Comparison of ENCODE assay signal across 1 cellular context in the genomic region with DNA sequence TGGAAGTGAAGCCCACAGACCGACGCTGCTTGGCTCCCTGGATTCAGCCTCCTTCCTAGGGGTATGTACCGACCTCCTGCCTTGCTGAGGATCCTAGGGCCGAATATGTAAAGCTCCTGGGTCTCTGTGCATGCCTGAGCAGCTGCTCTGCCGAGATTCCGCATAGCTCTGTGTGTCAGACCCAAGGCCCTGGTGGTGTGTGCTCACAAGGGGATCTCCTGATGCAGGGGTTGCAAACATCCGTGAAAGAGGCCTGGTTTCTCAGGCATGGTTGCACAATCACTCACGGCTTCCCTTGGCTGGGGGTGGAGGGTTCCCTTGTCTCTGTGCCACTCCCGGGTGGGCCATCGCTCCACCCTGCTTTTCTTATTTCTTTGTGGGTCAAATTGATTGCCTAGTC.
TF ChIP-seq lines count a peak whose summit lies in the region.

No MANE protein-coding gene starts in this region.

TF ChIP-seq in HEK293, 187 proteins besides CTCF, POLR2A, EP300 and RAD21 (continued from another document):
- TF ChIP-seq, protein P1, sequence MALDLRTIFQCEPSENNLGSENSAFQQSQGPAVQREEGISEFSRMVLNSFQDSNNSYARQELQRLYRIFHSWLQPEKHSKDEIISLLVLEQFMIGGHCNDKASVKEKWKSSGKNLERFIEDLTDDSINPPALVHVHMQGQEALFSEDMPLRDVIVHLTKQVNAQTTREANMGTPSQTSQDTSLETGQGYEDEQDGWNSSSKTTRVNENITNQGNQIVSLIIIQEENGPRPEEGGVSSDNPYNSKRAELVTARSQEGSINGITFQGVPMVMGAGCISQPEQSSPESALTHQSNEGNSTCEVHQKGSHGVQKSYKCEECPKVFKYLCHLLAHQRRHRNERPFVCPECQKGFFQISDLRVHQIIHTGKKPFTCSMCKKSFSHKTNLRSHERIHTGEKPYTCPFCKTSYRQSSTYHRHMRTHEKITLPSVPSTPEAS (tag by site-specific recombination; IDR thresholded peaks at IDR 0.05): no peak
- peak; percentile 76 for TF ChIP-seq KLF1 (tag by site-specific recombination; IDR thresholded peaks at IDR 0.05)
